1 cellular context compared by ENCODE assay signal in the genomic region with DNA sequence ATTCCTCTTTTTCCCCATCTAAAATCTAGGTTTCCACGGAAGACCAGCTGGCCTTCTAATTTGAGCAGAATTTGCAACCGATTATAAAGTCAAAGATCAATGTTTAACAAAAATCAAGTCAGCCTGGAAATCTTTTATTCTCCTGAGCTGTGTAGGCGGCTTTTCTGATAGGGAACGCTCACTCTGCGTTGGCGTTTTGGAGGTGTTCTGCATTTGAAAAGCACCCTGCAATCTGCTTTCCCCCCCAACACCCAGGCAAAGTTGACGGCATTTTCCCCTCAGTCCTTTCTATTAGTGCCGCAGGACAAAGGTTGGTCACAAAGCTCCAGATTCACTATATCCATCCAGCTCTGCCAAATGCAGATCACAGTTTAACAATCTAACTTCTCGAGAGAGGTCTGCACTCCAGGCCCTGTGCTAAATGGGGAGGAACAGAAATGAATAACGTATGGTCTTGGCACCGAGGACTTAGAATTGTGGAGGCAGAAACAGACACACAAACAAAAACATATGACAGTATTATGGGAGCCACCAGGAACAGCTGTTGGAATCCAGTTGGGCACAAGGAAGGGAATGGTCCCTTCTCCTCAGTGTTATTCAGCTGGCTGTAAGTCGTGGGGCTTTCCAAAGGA.
TF ChIP-seq lines count a peak whose summit lies in the region.

No MANE protein-coding gene starts in this region.

TF ChIP-seq in SK-N-SH treated with all-trans-retinoic acid at 6 μM for 48 hours, 23 proteins besides CTCF, POLR2A, EP300 and RAD21 (continued from another document):
- TF ChIP-seq, protein P1, sequence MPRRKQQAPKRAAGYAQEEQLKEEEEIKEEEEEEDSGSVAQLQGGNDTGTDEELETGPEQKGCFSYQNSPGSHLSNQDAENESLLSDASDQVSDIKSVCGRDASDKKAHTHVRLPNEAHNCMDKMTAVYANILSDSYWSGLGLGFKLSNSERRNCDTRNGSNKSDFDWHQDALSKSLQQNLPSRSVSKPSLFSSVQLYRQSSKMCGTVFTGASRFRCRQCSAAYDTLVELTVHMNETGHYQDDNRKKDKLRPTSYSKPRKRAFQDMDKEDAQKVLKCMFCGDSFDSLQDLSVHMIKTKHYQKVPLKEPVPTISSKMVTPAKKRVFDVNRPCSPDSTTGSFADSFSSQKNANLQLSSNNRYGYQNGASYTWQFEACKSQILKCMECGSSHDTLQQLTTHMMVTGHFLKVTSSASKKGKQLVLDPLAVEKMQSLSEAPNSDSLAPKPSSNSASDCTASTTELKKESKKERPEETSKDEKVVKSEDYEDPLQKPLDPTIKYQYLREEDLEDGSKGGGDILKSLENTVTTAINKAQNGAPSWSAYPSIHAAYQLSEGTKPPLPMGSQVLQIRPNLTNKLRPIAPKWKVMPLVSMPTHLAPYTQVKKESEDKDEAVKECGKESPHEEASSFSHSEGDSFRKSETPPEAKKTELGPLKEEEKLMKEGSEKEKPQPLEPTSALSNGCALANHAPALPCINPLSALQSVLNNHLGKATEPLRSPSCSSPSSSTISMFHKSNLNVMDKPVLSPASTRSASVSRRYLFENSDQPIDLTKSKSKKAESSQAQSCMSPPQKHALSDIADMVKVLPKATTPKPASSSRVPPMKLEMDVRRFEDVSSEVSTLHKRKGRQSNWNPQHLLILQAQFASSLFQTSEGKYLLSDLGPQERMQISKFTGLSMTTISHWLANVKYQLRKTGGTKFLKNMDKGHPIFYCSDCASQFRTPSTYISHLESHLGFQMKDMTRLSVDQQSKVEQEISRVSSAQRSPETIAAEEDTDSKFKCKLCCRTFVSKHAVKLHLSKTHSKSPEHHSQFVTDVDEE (CRISPR knock-in tag; IDR thresholded peaks at IDR 0.05) = peak; percentile 56; the same call in 1 of the 2 replicates
